In genomic region chr10:21158301-21158700, GRCh38 we compare ENCODE assay signal across 27 cellular contexts.
"Had no signal": no experiment of that assay in that cellular context is flagged by ENCODE, and none has a peak within 500 bp of the region (broad histone marks: within the 10 kb centered on the region; RNA-seq: fewer than 3 reads in every experiment).

No MANE protein-coding gene starts in this region.

- H3K9me3 ChIP-seq: stomach, suprapubic skin, testis, thoracic aorta, thyroid gland, tibial artery, tibial nerve, transverse colon, upper lobe of left lung, upper lobe of right lung, uterus, vagina had no signal

- FAIRE-seq: urothelium cell line had no signal

- H3K4me1 ChIP-seq: stomach, suprapubic skin, testis, tibial artery, transverse colon, upper lobe of right lung, uterus, vagina had no signal

- H3K27ac ChIP-seq: stomach, suprapubic skin, testis, thoracic aorta, thyroid gland, tibial artery, tibial nerve, transverse colon, upper lobe of left lung, upper lobe of right lung, uterus, vagina had no signal

- DNase-seq: stimulated activated CD4-positive, alpha-beta T cell treated with anti-CD3 and anti-CD28 coated beads, Interleukin-2, amount 100 ng/mL, for 48 hours; stimulated activated CD4-positive, alpha-beta T cell treated with anti-CD3 and anti-CD28 coated beads, Interleukin-4, amount 100 ng/mL, for 1 hour; stimulated activated CD4-positive, alpha-beta T cell treated with anti-CD3 and anti-CD28 coated beads, Interleukin-4, amount 100 ng/mL, for 24 hours; stimulated activated CD4-positive, alpha-beta T cell treated with anti-CD3 and anti-CD28 coated beads, Interleukin-4, amount 100 ng/mL, for 4 hours; stimulated activated CD8-positive, alpha-beta memory T cell treated with anti-CD3 and anti-CD28 coated beads, Interleukin-4, amount 100 ng/mL, for 48 hours; stimulated activated naive B cell treated with anti-CD40 and anti-IgM and Interleukin-4, amounts not matched to agents 10 μg/mL and 1 μg/mL and 100 μg/mL, for 72 hours; stimulated activated naive CD4-positive, alpha-beta T cell; stimulated activated naive CD4-positive, alpha-beta T cell treated with Interleukin-2 at 50 U/mL for 16 hours; stimulated activated naive CD8-positive, alpha-beta T cell treated with anti-CD3 and anti-CD28 coated beads, Interleukin-15, amount 100 ng/mL, for 72 hours; stimulated activated naive CD8-positive, alpha-beta T cell treated with anti-CD3 and anti-CD28 coated beads, Interleukin-15, Interleukin-2, amounts not matched to agents 100 U/mL and 50 U/mL, for 24 hours; stomach; substantia nigra; testis; thyroid gland; tibial artery; transverse colon; trophoblast cell; upper lobe of left lung; upper lobe of right lung; uterus had no signal

- H3K27me3 ChIP-seq: stomach, suprapubic skin, testis, thyroid gland, tibial nerve, transverse colon, upper lobe of left lung, upper lobe of right lung, uterus, vagina had no signal

- H3K4me3 ChIP-seq: stomach, suprapubic skin, testis, thoracic aorta, thyroid gland, tibial artery, tibial nerve, transverse colon, upper lobe of left lung, upper lobe of right lung, uterus, vagina had no signal

- H3K36me3 ChIP-seq: stomach, suprapubic skin, thoracic aorta, thyroid gland, tibial artery, tibial nerve, transverse colon, upper lobe of left lung, upper lobe of right lung, uterus, vagina had no signal

- ATAC-seq: stimulated activated effector memory CD8-positive, alpha-beta T cell treated with anti-CD3 and anti-CD28 coated beads, Interleukin-12 subunit alpha, Interleukin-12 subunit beta, amount 100 ng/mL, for 72 hours; stimulated activated memory B cell treated with anti-CD40 and anti-IgM and Interleukin-4, amounts not matched to agents 10 μg/mL and 1 μg/mL and 100 μg/mL, for 72 hours; stimulated activated naive B cell treated with anti-CD40 and anti-IgM and Interleukin-4, amounts not matched to agents 10 μg/mL and 1 μg/mL and 100 μg/mL, for 72 hours; stimulated activated naive CD8-positive, alpha-beta T cell treated with anti-CD3 and anti-CD28 coated beads, Interleukin-15, amount 100 ng/mL, for 72 hours; stimulated activated naive CD8-positive, alpha-beta T cell treated with anti-CD3 and anti-CD28 coated beads, Interleukin-15, Interleukin-2, amounts not matched to agents 100 U/mL and 50 U/mL, for 24 hours; upper lobe of right lung had no signal
